9 cellular contexts compared by ENCODE assay signal in the genomic region with DNA sequence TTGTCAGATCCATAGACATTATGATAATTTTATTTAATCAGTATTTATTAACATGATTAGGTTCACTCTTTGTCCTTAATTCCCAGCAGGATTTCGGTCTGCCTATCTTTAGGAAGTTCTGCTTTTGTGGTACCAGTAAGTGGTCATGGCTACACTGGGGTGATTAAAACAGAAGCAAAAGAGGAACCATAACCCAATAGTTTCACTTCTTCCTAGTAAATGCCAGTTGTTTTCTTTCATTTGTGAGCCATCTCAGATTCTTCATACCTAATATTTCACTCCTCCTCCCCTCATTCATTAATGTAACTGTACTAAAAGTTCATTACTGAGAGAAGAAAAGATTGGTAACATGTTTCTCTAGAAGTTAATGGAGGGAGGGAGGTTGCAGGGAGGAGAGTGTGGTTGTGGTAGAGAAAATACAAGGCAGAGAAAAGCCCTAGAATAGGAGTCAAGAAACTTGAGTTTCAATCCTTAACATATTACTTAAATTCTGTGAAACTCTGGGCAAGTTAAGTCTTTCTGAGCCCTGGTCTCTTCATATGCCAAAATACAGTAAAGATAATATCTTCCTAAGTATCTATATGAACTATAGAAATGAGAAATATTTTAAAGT.
DNase-seq lines count a peak whose midpoint lies in the region; ATAC-seq and TF ChIP-seq lines count a peak whose summit lies in the region.
"Had no signal": no experiment of that assay in that cellular context is flagged by ENCODE, and none has a peak within 500 bp of the region (broad histone marks: within the 10 kb centered on the region; RNA-seq: fewer than 3 reads in every experiment).

No MANE protein-coding gene starts in this region.

- H3K4me3 ChIP-seq in tibial artery (no peak overlapping the region), endodermal cell (ENCODE audit: low read length) (no peak overlapping the region)
- H3K4me3 ChIP-seq: pancreas had no signal

- peak overlapping the region; percentile 25 for H3K27ac ChIP-seq in foreskin keratinocyte
- H3K27ac ChIP-seq in tibial artery, result no peak overlapping the region
- no peak overlapping the region for H3K27ac ChIP-seq in endodermal cell (ENCODE audit: low read depth, low read length)
- H3K27ac ChIP-seq: pancreas had no signal

- no peak overlapping the region for H3K9ac ChIP-seq in endodermal cell (ENCODE audit: extremely low read depth, low read length, poor library complexity, severe bottlenecking)

- no peak overlapping the region for H3K27ac Mint-ChIP-seq in endodermal cell

- H3K4me1 ChIP-seq in foreskin keratinocyte (peaks cover 26% of the 10 kb centered on the region), tibial artery (no peaks in the 10 kb centered on the region), endodermal cell (ENCODE audit: control insufficient read depth, insufficient read depth, low read length) (no peaks in the 10 kb centered on the region)

- TF ChIP-seq CTCF in foreskin keratinocyte (conservative IDR thresholded peaks at IDR 0.05), result no peak
- TF ChIP-seq CTCF in tibial artery (IDR thresholded peaks at IDR 0.05), result no peak
- no peak for TF ChIP-seq CTCF in endodermal cell (conservative IDR thresholded peaks at IDR 0.05)

- no peak overlapping the region for H3K4me3 Mint-ChIP-seq in endodermal cell

- no peak for TF ChIP-seq POLR2A in GM18505 (IDR thresholded peaks at IDR 0.05; ENCODE audit: borderline replicate concordance, extremely low read depth, insufficient read depth, insufficient read length)

- peaks cover 22% of the 10 kb centered on the region for H3K36me3 Mint-ChIP-seq in endodermal cell (ENCODE audit: low read depth)

- H3K36me3 ChIP-seq in tibial artery (peaks cover 13 to 20% (median 15%) of the 10 kb centered on the region in 3 donors), endodermal cell (ENCODE audit: control insufficient read depth, insufficient read depth, low read length) (no peaks in the 10 kb centered on the region)
- H3K36me3 ChIP-seq: pancreas had no signal

- no peaks in the 10 kb centered on the region for H3K27me3 Mint-ChIP-seq in endodermal cell (ENCODE audit: insufficient read depth)

- H3K9me3 ChIP-seq in tibial artery, result no peaks in the 10 kb centered on the region
- no peaks in the 10 kb centered on the region for H3K9me3 ChIP-seq in endodermal cell (ENCODE audit: control insufficient read depth, low read length)
- H3K9me3 ChIP-seq: pancreas had no signal

- ATAC-seq in GM18505 (IDR thresholded peaks at IDR 0.05; ENCODE audit: unreplicated experiment), result peak; percentile 88
- peak; percentile 93 for ATAC-seq in GM21529 (IDR thresholded peaks at IDR 0.05; ENCODE audit: unreplicated experiment)
- ATAC-seq in HG03558 (IDR thresholded peaks at IDR 0.05; ENCODE audit: extremely low read depth, unreplicated experiment), result peak; percentile 49
- no peak for ATAC-seq in foreskin keratinocyte

- H3K9me3 Mint-ChIP-seq in endodermal cell, result no peaks in the 10 kb centered on the region

- 82% methylated on average over 1 of the region's 1 CpG; no CpG with 5 or more reads in 1 of the 2 experiments for WGBS in endodermal cell (ENCODE audit: insufficient coverage in 1 of 2, insufficient read length in 1 of 2), 2 experiments

- H3K27me3 ChIP-seq in foreskin keratinocyte, result no peaks in the 10 kb centered on the region
- no peaks in the 10 kb centered on the region for H3K27me3 ChIP-seq in tibial artery
- H3K27me3 ChIP-seq in endodermal cell (ENCODE audit: control insufficient read depth, insufficient read depth, low read length, poor library complexity, severe bottlenecking), result no peaks in the 10 kb centered on the region
- H3K27me3 ChIP-seq: pancreas had no signal

- intact Hi-C loops in tibial artery (cut with DNase I; ENCODE audit: low total_unique reads), result no loop called here

- no peak for DNase-seq in foreskin keratinocyte
- DNase-seq in tibial artery, result no peak
- DNase-seq in NCI-H187 (lab: John Stamatoyannopoulos, UW), result no peak
- no peak for DNase-seq in endodermal cell
- DNase-seq in NCI-H146 (lab: John Stamatoyannopoulos, UW), result no peak
- DNase-seq: pancreas had no signal

- H3K4me1 Mint-ChIP-seq in endodermal cell, result no peaks in the 10 kb centered on the region
